In the genomic region with DNA sequence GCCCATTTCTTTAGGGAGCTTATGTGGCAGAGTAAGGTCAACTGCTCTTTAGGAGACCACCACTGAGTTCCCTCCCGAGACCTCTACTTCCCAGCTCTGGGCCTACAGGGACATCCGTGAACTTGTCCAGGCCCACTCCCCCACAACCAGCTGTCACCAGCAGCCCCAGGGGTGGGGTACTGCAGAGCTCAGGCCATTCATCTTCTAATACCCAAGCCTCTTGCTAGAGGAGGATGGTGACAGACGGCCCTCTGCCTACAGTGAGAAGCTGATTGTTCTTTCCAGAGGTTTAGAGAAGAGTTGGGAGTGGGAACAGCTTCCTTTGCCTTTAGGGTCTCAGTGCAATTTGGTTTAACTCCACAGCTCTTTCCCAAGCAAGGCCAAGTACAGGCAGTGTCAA, we compare ENCODE assay signal across 1 cellular context.
TF ChIP-seq lines count a peak whose summit lies in the region.

No MANE protein-coding gene starts in this region.

TF ChIP-seq in HepG2, 621 proteins besides CTCF, POLR2A, EP300 and RAD21:
- no peak for TF ChIP-seq SP5 (CRISPR knock-in tag; IDR thresholded peaks at IDR 0.05; ENCODE audit: borderline replicate concordance, low read depth)
- TF ChIP-seq ZNF343 (CRISPR knock-in tag; IDR thresholded peaks at IDR 0.05): no peak
- TF ChIP-seq, protein P1, sequence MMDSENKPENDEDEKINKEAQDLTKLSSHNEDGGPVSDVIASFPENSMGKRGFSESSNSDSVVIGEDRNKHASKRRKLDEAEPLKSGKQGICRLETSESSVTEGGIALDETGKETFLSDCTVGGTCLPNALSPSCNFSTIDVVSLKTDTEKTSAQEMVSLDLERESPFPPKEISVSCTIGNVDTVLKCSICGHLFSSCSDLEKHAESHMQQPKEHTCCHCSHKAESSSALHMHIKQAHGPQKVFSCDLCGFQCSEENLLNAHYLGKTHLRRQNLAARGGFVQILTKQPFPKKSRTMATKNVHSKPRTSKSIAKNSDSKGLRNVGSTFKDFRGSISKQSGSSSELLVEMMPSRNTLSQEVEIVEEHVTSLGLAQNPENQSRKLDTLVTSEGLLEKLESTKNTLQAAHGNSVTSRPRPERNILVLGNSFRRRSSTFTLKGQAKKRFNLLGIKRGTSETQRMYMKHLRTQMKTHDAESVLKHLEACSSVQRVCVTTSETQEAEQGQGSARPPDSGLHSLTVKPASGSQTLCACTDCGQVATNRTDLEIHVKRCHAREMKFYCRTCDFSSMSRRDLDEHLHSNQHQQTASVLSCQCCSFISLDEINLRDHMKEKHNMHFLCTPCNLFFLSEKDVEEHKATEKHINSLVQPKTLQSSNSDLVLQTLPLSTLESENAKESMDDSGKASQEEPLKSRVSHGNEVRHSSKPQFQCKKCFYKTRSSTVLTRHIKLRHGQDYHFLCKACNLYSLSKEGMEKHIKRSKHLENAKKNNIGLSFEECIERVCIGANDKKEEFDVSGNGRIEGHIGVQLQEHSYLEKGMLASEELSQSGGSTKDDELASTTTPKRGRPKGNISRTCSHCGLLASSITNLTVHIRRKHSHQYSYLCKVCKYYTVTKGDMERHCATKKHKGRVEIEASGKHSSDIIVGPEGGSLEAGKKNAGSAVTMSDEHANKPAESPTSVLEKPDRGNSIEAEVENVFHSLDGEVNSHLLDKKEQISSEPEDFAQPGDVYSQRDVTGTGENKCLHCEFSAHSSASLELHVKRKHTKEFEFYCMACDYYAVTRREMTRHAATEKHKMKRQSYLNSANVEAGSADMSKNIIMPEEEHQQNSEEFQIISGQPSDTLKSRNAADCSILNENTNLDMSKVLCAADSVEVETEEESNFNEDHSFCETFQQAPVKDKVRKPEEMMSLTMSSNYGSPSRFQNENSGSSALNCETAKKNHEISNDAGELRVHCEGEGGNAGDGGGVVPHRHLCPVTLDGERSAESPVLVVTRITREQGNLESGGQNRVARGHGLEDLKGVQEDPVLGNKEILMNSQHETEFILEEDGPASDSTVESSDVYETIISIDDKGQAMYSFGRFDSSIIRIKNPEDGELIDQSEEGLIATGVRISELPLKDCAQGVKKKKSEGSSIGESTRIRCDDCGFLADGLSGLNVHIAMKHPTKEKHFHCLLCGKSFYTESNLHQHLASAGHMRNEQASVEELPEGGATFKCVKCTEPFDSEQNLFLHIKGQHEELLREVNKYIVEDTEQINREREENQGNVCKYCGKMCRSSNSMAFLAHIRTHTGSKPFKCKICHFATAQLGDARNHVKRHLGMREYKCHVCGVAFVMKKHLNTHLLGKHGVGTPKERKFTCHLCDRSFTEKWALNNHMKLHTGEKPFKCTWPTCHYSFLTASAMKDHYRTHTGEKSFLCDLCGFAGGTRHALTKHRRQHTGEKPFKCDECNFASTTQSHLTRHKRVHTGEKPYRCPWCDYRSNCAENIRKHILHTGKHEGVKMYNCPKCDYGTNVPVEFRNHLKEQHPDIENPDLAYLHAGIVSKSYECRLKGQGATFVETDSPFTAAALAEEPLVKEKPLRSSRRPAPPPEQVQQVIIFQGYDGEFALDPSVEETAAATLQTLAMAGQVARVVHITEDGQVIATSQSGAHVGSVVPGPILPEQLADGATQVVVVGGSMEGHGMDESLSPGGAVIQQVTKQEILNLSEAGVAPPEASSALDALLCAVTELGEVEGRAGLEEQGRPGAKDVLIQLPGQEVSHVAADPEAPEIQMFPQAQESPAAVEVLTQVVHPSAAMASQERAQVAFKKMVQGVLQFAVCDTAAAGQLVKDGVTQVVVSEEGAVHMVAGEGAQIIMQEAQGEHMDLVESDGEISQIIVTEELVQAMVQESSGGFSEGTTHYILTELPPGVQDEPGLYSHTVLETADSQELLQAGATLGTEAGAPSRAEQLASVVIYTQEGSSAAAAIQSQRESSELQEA (CRISPR knock-in tag; IDR thresholded peaks at IDR 0.05; ENCODE audit: not compliant biosample characterization): no peak
- TF ChIP-seq, protein P2, sequence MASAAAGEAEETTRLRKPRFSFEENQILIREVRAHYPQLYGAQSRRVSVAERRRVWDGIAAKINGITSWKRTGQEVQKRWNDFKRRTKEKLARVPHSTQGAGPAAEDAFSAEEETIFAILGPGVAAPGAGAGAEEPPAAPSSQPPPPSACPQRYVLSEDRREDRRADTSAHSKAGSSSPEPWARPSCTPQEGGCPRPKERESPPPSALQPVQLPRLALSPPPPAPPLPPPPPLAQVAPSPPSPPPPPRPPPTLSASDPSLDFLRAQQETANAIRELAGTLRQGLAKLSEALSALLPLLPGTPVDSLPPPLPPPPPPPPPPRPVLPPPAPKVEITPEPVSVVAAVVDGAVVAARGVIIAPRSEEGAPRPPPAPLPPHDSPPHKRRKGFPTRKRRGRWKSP (CRISPR knock-in tag; IDR thresholded peaks at IDR 0.05): no peak
- TF ChIP-seq ZNF746 (CRISPR knock-in tag; IDR thresholded peaks at IDR 0.05): no peak
- TF ChIP-seq ZNF331 (CRISPR knock-in tag; IDR thresholded peaks at IDR 0.05): no peak
- TF ChIP-seq, protein P3, sequence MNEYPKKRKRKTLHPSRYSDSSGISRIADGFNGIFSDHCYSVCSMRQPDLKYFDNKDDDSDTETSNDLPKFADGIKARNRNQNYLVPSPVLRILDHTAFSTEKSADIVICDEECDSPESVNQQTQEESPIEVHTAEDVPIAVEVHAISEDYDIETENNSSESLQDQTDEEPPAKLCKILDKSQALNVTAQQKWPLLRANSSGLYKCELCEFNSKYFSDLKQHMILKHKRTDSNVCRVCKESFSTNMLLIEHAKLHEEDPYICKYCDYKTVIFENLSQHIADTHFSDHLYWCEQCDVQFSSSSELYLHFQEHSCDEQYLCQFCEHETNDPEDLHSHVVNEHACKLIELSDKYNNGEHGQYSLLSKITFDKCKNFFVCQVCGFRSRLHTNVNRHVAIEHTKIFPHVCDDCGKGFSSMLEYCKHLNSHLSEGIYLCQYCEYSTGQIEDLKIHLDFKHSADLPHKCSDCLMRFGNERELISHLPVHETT (CRISPR knock-in tag; conservative IDR thresholded peaks at IDR 0.05): no peak
- no peak for TF ChIP-seq FOXO1 (CRISPR knock-in tag; IDR thresholded peaks at IDR 0.05)
- TF ChIP-seq SCMH1 (CRISPR knock-in tag; IDR thresholded peaks at IDR 0.05; ENCODE audit: borderline replicate concordance): no peak
- TF ChIP-seq, protein P4, sequence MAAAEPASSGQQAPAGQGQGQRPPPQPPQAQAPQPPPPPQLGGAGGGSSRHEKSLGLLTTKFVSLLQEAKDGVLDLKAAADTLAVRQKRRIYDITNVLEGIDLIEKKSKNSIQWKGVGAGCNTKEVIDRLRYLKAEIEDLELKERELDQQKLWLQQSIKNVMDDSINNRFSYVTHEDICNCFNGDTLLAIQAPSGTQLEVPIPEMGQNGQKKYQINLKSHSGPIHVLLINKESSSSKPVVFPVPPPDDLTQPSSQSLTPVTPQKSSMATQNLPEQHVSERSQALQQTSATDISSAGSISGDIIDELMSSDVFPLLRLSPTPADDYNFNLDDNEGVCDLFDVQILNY (CRISPR knock-in tag; conservative IDR thresholded peaks at IDR 0.05): no peak
- no peak for TF ChIP-seq POLR2AphosphoS5 (IDR thresholded peaks at IDR 0.05; ENCODE audit: low read depth, low read length)
- TF ChIP-seq MAFF (IDR thresholded peaks at IDR 0.05; ENCODE audit: low read depth, low read length): no peak
- TF ChIP-seq, protein P5, sequence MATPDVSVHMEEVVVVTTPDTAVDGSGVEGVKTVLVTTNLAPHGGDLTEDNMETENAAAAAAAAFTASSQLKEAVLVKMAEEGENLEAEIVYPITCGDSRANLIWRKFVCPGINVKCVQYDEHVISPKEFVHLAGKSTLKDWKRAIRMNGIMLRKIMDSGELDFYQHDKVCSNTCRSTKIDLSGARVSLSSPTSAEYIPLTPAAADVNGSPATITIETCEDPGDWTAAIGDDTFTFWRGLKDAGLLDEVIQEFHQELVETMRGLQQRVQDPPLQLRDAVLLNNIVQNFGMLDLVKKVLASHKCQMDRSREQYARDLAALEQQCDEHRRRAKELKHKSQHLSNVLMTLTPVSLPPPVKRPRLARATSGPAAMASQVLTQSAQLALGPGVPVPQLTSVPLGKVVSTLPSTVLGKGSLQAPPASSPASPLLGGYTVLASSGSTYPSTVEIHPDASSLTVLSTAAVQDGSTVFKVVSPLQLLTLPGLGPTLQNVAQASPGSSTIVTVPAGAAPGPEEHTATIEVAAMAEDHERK (CRISPR knock-in tag; IDR thresholded peaks at IDR 0.05; ENCODE audit: low read depth): no peak
- no peak for TF ChIP-seq SRSF9 (IDR thresholded peaks at IDR 0.05; ENCODE audit: borderline replicate concordance, insufficient read depth, low read depth, low read length, poor library complexity, severe bottlenecking)
- TF ChIP-seq ZNF674 (CRISPR knock-in tag; IDR thresholded peaks at IDR 0.05; ENCODE audit: low read depth): no peak
- TF ChIP-seq, protein P6, sequence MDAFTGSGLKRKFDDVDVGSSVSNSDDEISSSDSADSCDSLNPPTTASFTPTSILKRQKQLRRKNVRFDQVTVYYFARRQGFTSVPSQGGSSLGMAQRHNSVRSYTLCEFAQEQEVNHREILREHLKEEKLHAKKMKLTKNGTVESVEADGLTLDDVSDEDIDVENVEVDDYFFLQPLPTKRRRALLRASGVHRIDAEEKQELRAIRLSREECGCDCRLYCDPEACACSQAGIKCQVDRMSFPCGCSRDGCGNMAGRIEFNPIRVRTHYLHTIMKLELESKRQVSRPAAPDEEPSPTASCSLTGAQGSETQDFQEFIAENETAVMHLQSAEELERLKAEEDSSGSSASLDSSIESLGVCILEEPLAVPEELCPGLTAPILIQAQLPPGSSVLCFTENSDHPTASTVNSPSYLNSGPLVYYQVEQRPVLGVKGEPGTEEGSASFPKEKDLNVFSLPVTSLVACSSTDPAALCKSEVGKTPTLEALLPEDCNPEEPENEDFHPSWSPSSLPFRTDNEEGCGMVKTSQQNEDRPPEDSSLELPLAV (CRISPR knock-in tag; conservative IDR thresholded peaks at IDR 0.05; ENCODE audit: low read depth): no peak
- TF ChIP-seq CBX5 (CRISPR knock-in tag; IDR thresholded peaks at IDR 0.05; ENCODE audit: borderline replicate concordance): no peak
- TF ChIP-seq ATF7-NPFF (CRISPR knock-in tag; IDR thresholded peaks at IDR 0.05; ENCODE audit: low read depth): no peak
- no peak for TF ChIP-seq PAWR (CRISPR knock-in tag; IDR thresholded peaks at IDR 0.05; ENCODE audit: borderline replicate concordance)
